8 cellular contexts compared by ENCODE assay signal in genomic region chr12:120469450-120470149, GRCh38. TPM values are rescaled to one million over a fixed set of nuclear protein-coding genes. Genes with fewer than 3 reads are reported as not detected.
DNase-seq lines count a peak whose midpoint lies in the region; ATAC-seq and TF ChIP-seq lines count a peak whose summit lies in the region.

A gene with protein sequence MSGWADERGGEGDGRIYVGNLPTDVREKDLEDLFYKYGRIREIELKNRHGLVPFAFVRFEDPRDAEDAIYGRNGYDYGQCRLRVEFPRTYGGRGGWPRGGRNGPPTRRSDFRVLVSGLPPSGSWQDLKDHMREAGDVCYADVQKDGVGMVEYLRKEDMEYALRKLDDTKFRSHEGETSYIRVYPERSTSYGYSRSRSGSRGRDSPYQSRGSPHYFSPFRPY (minus strand): TSS chr12:120469748. CDS start chr12:120469609, 139 bp downstream.

- H3K36me3 ChIP-seq in OCI-LY3 (replicated peaks; ENCODE audit: low read depth, low read length) (peaks cover 26% of the 10 kb centered on the region), mucosa of descending colon (ENCODE audit: low read depth) (no peaks in the 10 kb centered on the region)

- TF ChIP-seq CTCF in OCI-LY3 (IDR thresholded peaks at IDR 0.05; ENCODE audit: low read depth, low read length): peak; percentile 74
- TF ChIP-seq CTCF in epithelial cell of esophagus (IDR thresholded peaks at IDR 0.05; ENCODE audit: insufficient read depth, low read depth, low read length, missing control alignments): peak; percentile 68
- peak; percentile 96 for TF ChIP-seq CTCF in mucosa of descending colon (IDR thresholded peaks at IDR 0.05)

- peak within 1 kb of the TSS; percentile 91 for H3K4me2 ChIP-seq in OCI-LY3 (ENCODE audit: low read length)

- H3K9me3 ChIP-seq in OCI-LY3 (ENCODE audit: insufficient read depth, low read length): no peaks in the 10 kb centered on the region
- no peaks in the 10 kb centered on the region for H3K9me3 ChIP-seq in mucosa of descending colon

- peaks cover 55% of the 10 kb centered on the region for H3K79me2 ChIP-seq in OCI-LY3 (ENCODE audit: low read length)

- H3K9ac ChIP-seq in OCI-LY3 (ENCODE audit: low read length): peak within 1 kb of the TSS; percentile 82

- ATAC-seq in GM21526 (IDR thresholded peaks at IDR 0.05; ENCODE audit: low FRiP score, unreplicated experiment) (peak; percentile 86), mucosa of descending colon (peak; percentile 96)

- peaks cover 10% of the 10 kb centered on the region; the same call in 1 of the 2 replicates for H3K4me1 ChIP-seq in OCI-LY3 (ENCODE audit: low read length)
- H3K4me1 ChIP-seq in mucosa of descending colon (ENCODE audit: low read depth): peaks cover 10% of the 10 kb centered on the region

- peak; percentile 97 for DNase-seq in DMS 273 (lab: John Stamatoyannopoulos, UW; ENCODE audit: unreplicated experiment)
- peak; percentile 92 for DNase-seq in HuH-7.5 (ENCODE audit: low spot score)
- peak; percentile 98 for DNase-seq in activated T-cell treated with anti-CD3 and anti-CD28 coated beads for 1 hour (ENCODE audit: low read depth)
- peak; percentile 96 for DNase-seq in epithelial cell of esophagus (ENCODE audit: low read depth)
- DNase-seq in mucosa of descending colon: peak; percentile 95 to 97 (median 97)
- peak; percentile 96 for DNase-seq in stimulated activated CD8-positive, alpha-beta memory T cell treated with anti-CD3 and anti-CD28 coated beads, Interleukin-4, amount 100 ng/mL, for 24 hours (ENCODE audit: low read depth)

- peaks cover 41% of the 10 kb centered on the region for H4K20me1 ChIP-seq in OCI-LY3 (ENCODE audit: insufficient read depth, low read length)

- no peaks in the 10 kb centered on the region for H3K27me3 ChIP-seq in OCI-LY3 (ENCODE audit: low read depth, low read length)

- intact Hi-C loops in mucosa of descending colon (cut with DNase I, micrococcal nuclease): no loop called here

- peak within 1 kb of the TSS; percentile 89 for H3K4me3 ChIP-seq in OCI-LY3 (ENCODE audit: low read length)
- H3K4me3 ChIP-seq in epithelial cell of esophagus (ENCODE audit: low read length): peak within 1 kb of the TSS; percentile 57
- peak within 1 kb of the TSS; percentile 85 for H3K4me3 ChIP-seq in mucosa of descending colon

- H3K27ac ChIP-seq in OCI-LY3 (ENCODE audit: low read length): peak within 1 kb of the TSS; percentile 72

- peak within 1 kb of the TSS; percentile 68; the same call in 1 of the 2 replicates for H2AFZ ChIP-seq in OCI-LY3 (ENCODE audit: low read depth, low read length)

RNA-seq across cellular contexts. Expression of the gene that starts here (rescaled TPM):
- 100 to 1,000 TPM; 117 to 140 (median 139) TPM for total RNA-seq in mucosa of descending colon

Comparison
In these comparisons a context has a peak if more than half of its experiments do, and no peak if none do; other contexts are left out.
1. Peak in every context shown above with its lines: DNase-seq, ATAC-seq, H3K4me3 ChIP-seq and H3K27ac ChIP-seq.